ENCODE assay signal across 10 cellular contexts in genomic region chr11:57971272-57972012, GRCh38. TPM values are rescaled to one million over a fixed set of nuclear protein-coding genes. Genes with fewer than 3 reads are reported as not detected.
"Had no signal": no experiment of that assay in that cellular context is flagged by ENCODE, and none has a peak within 500 bp of the region (broad histone marks: within the 10 kb centered on the region; RNA-seq: fewer than 3 reads in every experiment).

No MANE protein-coding gene starts in this region.

- H3K9me3 ChIP-seq: HAP-1 had no signal

- ATAC-seq: HCT116, K562 had no signal

- H3K36me3 ChIP-seq: HAP-1 had no signal

- H3K9ac ChIP-seq: GM23248 had no signal

- FAIRE-seq: K562 had no signal

- H3K27ac ChIP-seq: GM23248, HL-60 had no signal

- H2AFZ ChIP-seq: GM23248 had no signal

- DNase-seq: GM23248, GOT3, H7, IMR-90 had no signal

- H3K4me3 ChIP-seq: GM23248, HAP-1, K562 had no signal

- H3K4me1 ChIP-seq: HAP-1 had no signal

RNA-seq across cellular contexts. Expression of gene OR9Q1, which starts 52.2 kb away (rescaled TPM):
- total RNA-seq: GM23248, H4, H7, HT1080, IMR-90, K562 had no signal
- polyA plus RNA-seq: GM23248, IMR-90, K562 had no signal

RNA-seq across cellular contexts. Expression of gene OR6Q1, which starts 59.3 kb away (rescaled TPM):
- total RNA-seq: GM23248, H4, H7, HT1080, IMR-90, K562 had no signal
- polyA plus RNA-seq: GM23248, IMR-90, K562 had no signal
